Comparison of ENCODE assay signal across 21 cellular contexts in the genomic region with DNA sequence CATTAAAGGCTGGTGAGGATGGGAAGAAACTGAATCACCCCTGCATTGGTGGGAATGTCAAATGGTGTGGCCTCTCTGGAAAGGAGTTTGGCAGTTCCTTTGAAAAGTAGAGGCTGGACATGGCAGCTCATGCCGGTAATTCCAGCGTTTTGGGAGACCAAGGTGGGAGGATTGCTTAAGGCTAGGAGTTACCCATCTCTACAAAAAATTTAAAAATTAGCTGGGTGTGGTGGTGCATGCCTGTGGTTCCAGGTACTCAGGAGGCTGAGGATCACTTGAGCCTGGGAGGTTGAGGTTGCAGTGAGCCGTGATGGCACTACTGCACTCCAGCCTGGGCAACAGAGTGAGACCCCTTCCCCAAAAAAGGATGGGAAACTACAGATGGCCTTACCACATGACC.
"Had no signal": no experiment of that assay in that cellular context is flagged by ENCODE, and none has a peak within 500 bp of the region (broad histone marks: within the 10 kb centered on the region; RNA-seq: fewer than 3 reads in every experiment).

No MANE protein-coding gene starts in this region.

- H3K36me3 Mint-ChIP-seq: activated CD4-positive, alpha-beta memory T cell treated with anti-CD3 and anti-CD28 coated beads for 36 hours had no signal

- DNase-seq: activated CD4-positive, alpha-beta memory T cell treated with anti-CD3 and anti-CD28 coated beads for 36 hours; activated CD4-positive, alpha-beta T cell treated with anti-CD3 and anti-CD28 coated beads for 48 hours; activated CD4-positive, CD25-positive, alpha-beta regulatory T cell; activated effector memory CD4-positive, alpha-beta T cell treated with anti-CD3 and anti-CD28 coated beads, Interleukin-2, amount 50 U/mL, for 16 hours; activated naive CD4-positive, alpha-beta T cell treated with anti-CD3 and anti-CD28 coated beads, Interleukin-2, amount 50 U/mL, for 16 hours; activated naive CD8-positive, alpha-beta T cell treated with anti-CD3 and anti-CD28 coated beads, Interleukin-2, amount 50 U/mL, for 24 hours; effector CD4-positive, alpha-beta T cell; glutamatergic neuron; left ventricle myocardium superior; midbrain; nephron progenitor cell; stimulated activated CD4-positive, alpha-beta T cell treated with anti-CD3 and anti-CD28 coated beads, Interleukin-2, amount 100 ng/mL, for 48 hours; stimulated activated CD8-positive, alpha-beta memory T cell treated with anti-CD3 and anti-CD28 coated beads, Interleukin-4, amount 100 ng/mL, for 48 hours; stimulated activated naive CD4-positive, alpha-beta T cell; SW 1271; T-helper 17 cell had no signal

- H3K79me2 ChIP-seq: hepatocyte had no signal

- H3K9me3 Mint-ChIP-seq: activated CD4-positive, alpha-beta memory T cell treated with anti-CD3 and anti-CD28 coated beads for 36 hours; activated naive CD8-positive, alpha-beta T cell treated with anti-CD3 and anti-CD28 coated beads, Interleukin-2, amount 50 U/mL, for 24 hours; dendritic cell treated with granulocyte-macrophage colony-stimulating factor and Interleukin-4, amounts not matched to agents 40 ng/mL and 50 ng/mL, for 4 days had no signal

- H2AFZ ChIP-seq: hepatocyte had no signal

- H3K27ac ChIP-seq: cardiac muscle cell, hepatocyte, thoracic aorta had no signal

- H3K27me3 ChIP-seq: cardiac muscle cell, hepatocyte had no signal

- H3K27me3 Mint-ChIP-seq: activated CD4-positive, alpha-beta memory T cell treated with anti-CD3 and anti-CD28 coated beads for 36 hours; activated naive CD8-positive, alpha-beta T cell treated with anti-CD3 and anti-CD28 coated beads, Interleukin-2, amount 50 U/mL, for 24 hours; dendritic cell treated with granulocyte-macrophage colony-stimulating factor and Interleukin-4, amounts not matched to agents 40 ng/mL and 50 ng/mL, for 4 days; T-helper 17 cell had no signal

- H3K4me3 Mint-ChIP-seq: activated CD4-positive, alpha-beta memory T cell treated with anti-CD3 and anti-CD28 coated beads for 36 hours; activated naive CD8-positive, alpha-beta T cell treated with anti-CD3 and anti-CD28 coated beads, Interleukin-2, amount 50 U/mL, for 24 hours; dendritic cell treated with granulocyte-macrophage colony-stimulating factor and Interleukin-4, amounts not matched to agents 40 ng/mL and 50 ng/mL, for 4 days; nephron progenitor cell; T-helper 17 cell had no signal

- H3K4me2 ChIP-seq: hepatocyte had no signal

- ATAC-seq: activated naive CD8-positive, alpha-beta T cell treated with anti-CD3 and anti-CD28 coated beads, Interleukin-2, amount 50 U/mL, for 24 hours; left ventricle myocardium superior; sciatic nerve; T-helper 17 cell had no signal

- H3K27ac Mint-ChIP-seq: activated CD4-positive, alpha-beta memory T cell treated with anti-CD3 and anti-CD28 coated beads for 36 hours; activated naive CD8-positive, alpha-beta T cell treated with anti-CD3 and anti-CD28 coated beads, Interleukin-2, amount 50 U/mL, for 24 hours; dendritic cell treated with granulocyte-macrophage colony-stimulating factor and Interleukin-4, amounts not matched to agents 40 ng/mL and 50 ng/mL, for 4 days; nephron progenitor cell; T-helper 17 cell had no signal

- H3K36me3 ChIP-seq: cardiac muscle cell, thoracic aorta had no signal

- H3K4me3 ChIP-seq: cardiac muscle cell, hepatocyte, thoracic aorta had no signal

- H3K9me3 ChIP-seq: thoracic aorta had no signal
